In genomic region chr3:12194209-12194608, GRCh38 we compare ENCODE assay signal across 8 cellular contexts. TPM values are rescaled to one million over a fixed set of nuclear protein-coding genes. Genes with fewer than 3 reads are reported as not detected.
DNase-seq lines count a peak whose midpoint lies in the region; ATAC-seq and TF ChIP-seq lines count a peak whose summit lies in the region.

No MANE protein-coding gene starts in this region.

- POLR2A ChIA-PET in PC-3 (lab: Charles Lee; ENCODE audit: unreplicated experiment): no interaction called here

- intact Hi-C loops in PC-3 (cut with micrococcal nuclease): loop anchor here (1.0 kb wide), 2 partner anchors 28 to 55 kb away; no protein-coding TSS in a partner anchor

- CTCF ChIA-PET in PC-3 (lab: Charles Lee): interaction anchor here (0.7 to 1.5 kb wide), 9 partner anchors 16 to 314 kb away, joined by 3 to 9 read pairs (median 3); no protein-coding TSS in a partner anchor

- no peak overlapping the region for H2AFZ ChIP-seq in GM23248
- H2AFZ ChIP-seq in PC-3 (ENCODE audit: low read length): peak overlapping the region; percentile 23

- no peaks in the 10 kb centered on the region for H3K9me2 ChIP-seq in GM23248 (ENCODE audit: insufficient read depth)
- H3K9me2 ChIP-seq in PC-3 (replicated peaks; ENCODE audit: low read length): no peaks in the 10 kb centered on the region

- H3K79me2 ChIP-seq in GM23248 (ENCODE audit: insufficient read depth) (no peaks in the 10 kb centered on the region), PC-3 (ENCODE audit: low read length) (no peaks in the 10 kb centered on the region)

- BruUV-seq in PC-3 (replicated peaks; lab: Mats Ljungman, UMichigan): TSS peak; percentile 86

- TF ChIP-seq CTCF in PC-3 (conservative IDR thresholded peaks at IDR 0.05; ENCODE audit: low read depth, low read length) (no peak), epithelial cell of proximal tubule (conservative IDR thresholded peaks at IDR 0.05; ENCODE audit: low read depth, low read length) (no peak)

- H3F3A ChIP-seq in GM23248 (ENCODE audit: insufficient read depth): peaks cover 23% of the 10 kb centered on the region
- H3F3A ChIP-seq in PC-3 (ENCODE audit: low read length, unreplicated experiment): peaks cover 19% of the 10 kb centered on the region

- H3K9ac ChIP-seq in GM23248: peak overlapping the region; percentile 49
- H3K9ac ChIP-seq in PC-3 (ENCODE audit: low read length): peak overlapping the region; percentile 80
- H3K9ac ChIP-seq in skeletal muscle satellite cell (ENCODE audit: low read depth, low read length): peak overlapping the region; percentile 64

- 4 to 6% methylated on average over 3 of the region's 3 CpGs for WGBS in GM23248 (ENCODE audit: low coverage in 1 of 2, low lambda C conversion rate in 2 of 2, missing lambda C conversion rate in 2 of 2), 2 experiments

- H3K27ac ChIP-seq in GM23248: peak overlapping the region; percentile 80
- H3K27ac ChIP-seq in PC-3 (ENCODE audit: low read length): peak overlapping the region; percentile 97

- H3K9me3 ChIP-seq in GM23248 (ENCODE audit: low read depth) (no peaks in the 10 kb centered on the region), PC-3 (ENCODE audit: low read length) (no peaks in the 10 kb centered on the region), skeletal muscle satellite cell (replicated peaks; ENCODE audit: low read length) (no peaks in the 10 kb centered on the region)

- peak overlapping the region; percentile 24 for H3K4me3 ChIP-seq in GM23248
- H3K4me3 ChIP-seq in PC-3 (ENCODE audit: low read length): peak overlapping the region; percentile 47
- no peak overlapping the region for H3K4me3 ChIP-seq in epithelial cell of proximal tubule (ENCODE audit: low read depth, low read length)
- H3K4me3 ChIP-seq in skeletal muscle satellite cell (ENCODE audit: low read length): peak overlapping the region; percentile 32

- H3K36me3 ChIP-seq in GM23248 (ENCODE audit: low read depth): no peaks in the 10 kb centered on the region
- no peaks in the 10 kb centered on the region for H3K36me3 ChIP-seq in PC-3 (ENCODE audit: low read depth, low read length)
- no peaks in the 10 kb centered on the region for H3K36me3 ChIP-seq in skeletal muscle satellite cell (ENCODE audit: insufficient read depth, low read length)

- no peaks in the 10 kb centered on the region for H3K27me3 ChIP-seq in GM23248 (replicated peaks; ENCODE audit: insufficient read depth)
- H3K27me3 ChIP-seq in PC-3 (ENCODE audit: low read length): no peaks in the 10 kb centered on the region
- H3K27me3 ChIP-seq in skeletal muscle satellite cell (ENCODE audit: control insufficient read depth, insufficient read depth, low read length): no peaks in the 10 kb centered on the region

- no peaks in the 10 kb centered on the region for H4K20me1 ChIP-seq in GM23248 (ENCODE audit: insufficient read depth)
- no peaks in the 10 kb centered on the region for H4K20me1 ChIP-seq in PC-3 (ENCODE audit: low read length)

- peak; percentile 80 for DNase-seq in GF-D8 (lab: John Stamatoyannopoulos, UW)
- peak; percentile 88 for DNase-seq in GM23248
- peak; percentile 88 for DNase-seq in PC-3
- DNase-seq in epithelial cell of proximal tubule (ENCODE audit: low read depth): peak; percentile 79
- no peak for DNase-seq in NCI-H526 treated with DMSO at 0.1 percent for 48 hours (lab: John Stamatoyannopoulos, UW)
- DNase-seq in stimulated activated CD4-positive, alpha-beta T cell treated with anti-CD3 and anti-CD28 coated beads, Interleukin-4, amount 100 ng/mL, for 4 hours: no peak

- peaks cover 31% of the 10 kb centered on the region for H3K4me1 ChIP-seq in GM23248 (ENCODE audit: insufficient read depth)
- H3K4me1 ChIP-seq in PC-3 (ENCODE audit: insufficient read depth, low read length): peaks cover 56% of the 10 kb centered on the region
- peaks cover 41% of the 10 kb centered on the region for H3K4me1 ChIP-seq in skeletal muscle satellite cell (ENCODE audit: control insufficient read depth, insufficient read depth, low read length)

- H3K4me2 ChIP-seq in GM23248 (ENCODE audit: unreplicated experiment) (peak overlapping the region; percentile 75), PC-3 (ENCODE audit: low read length) (peak overlapping the region; percentile 80), skeletal muscle satellite cell (ENCODE audit: low read length) (peak overlapping the region; percentile 63)

- ATAC-seq in PC-3 (peak; percentile 32), HG03457 (IDR thresholded peaks at IDR 0.05; ENCODE audit: unreplicated experiment) (no peak)

- in situ Hi-C loops in GM23248 (cut with MboI): no loop called here

RNA-seq across cellular contexts. Expression of gene TIMP4, which starts 35.5 kb away (rescaled TPM):
- total RNA-seq in GM23248 (2014; rRNA removed; shearing (Covaris generic)): 0.54 TPM in 1 of 2 replicates, not detected in the other
- 0.27 TPM in 1 of 2 replicates, not detected in the other for polyA plus RNA-seq in GM23248 (2016; fragmentation: Nextera tagmentation; extraction: Ambion mirVana)
- 7.3 and 7.6 TPM in 2 replicates for total RNA-seq in PC-3 (2014; rRNA removed)
- 0.22 and 0.35 TPM in 2 replicates for total RNA-seq in epithelial cell of proximal tubule
- total RNA-seq in skeletal muscle satellite cell (2012; rRNA removed): 18.5 and 21.2 TPM in 2 replicates

Comparison
In these comparisons a context has a peak if more than half of its experiments do, and no peak if none do; other contexts are left out.
1. DNase-seq: peak in GF-D8 (single experiment), GM23248 (single experiment), PC-3 (single experiment) and epithelial cell of proximal tubule (single experiment); none in NCI-H526 treated with DMSO at 0.1 percent for 48 hours (single experiment) and stimulated activated CD4-positive, alpha-beta T cell treated with anti-CD3 and anti-CD28 coated beads, Interleukin-4, amount 100 ng/mL, for 4 hours (0 of 2).
2. Peak in every context shown above with its lines, with median percentiles within 50 percentile points of each other: H3K4me2 ChIP-seq and H3K9ac ChIP-seq.